Comparison of ENCODE assay signal across 20 cellular contexts in genomic region chr1:112318263-112318662, GRCh38.
"Had no signal": no experiment of that assay in that cellular context is flagged by ENCODE, and none has a peak within 500 bp of the region (broad histone marks: within the 10 kb centered on the region; RNA-seq: fewer than 3 reads in every experiment).

No MANE protein-coding gene starts in this region.

- H3K9me3 Mint-ChIP-seq: activated B cell treated with CpG ODN at 0.5 μM for 24 hours; activated naive CD8-positive, alpha-beta T cell treated with anti-CD3 and anti-CD28 coated beads for 36 hours; brain; dendritic cell treated with granulocyte-macrophage colony-stimulating factor and Interleukin-4, amounts not matched to agents 40 ng/mL and 50 ng/mL, for 4 days; nephron; stimulated activated effector memory CD8-positive, alpha-beta T cell treated with anti-CD3 and anti-CD28 coated beads, Interleukin-12 subunit alpha, Interleukin-12 subunit beta, amount 100 ng/mL, for 72 hours had no signal

- DNase-seq: activated B cell treated with CpG ODN at 0.5 μM for 24 hours; activated CD4-positive, alpha-beta T cell treated with anti-CD3 and anti-CD28 coated beads for 48 hours; activated CD8-positive, alpha-beta memory T cell treated with anti-CD3 and anti-CD28 coated beads, Interleukin-2, amount 50 U/mL, for 48 hours; activated CD8-positive, alpha-beta T cell treated with anti-CD3 and anti-CD28 coated beads, Interleukin-2, amount 10 ng/mL, durations not matched to agents 7 days and 5 days; activated gamma-delta T cell treated with Interleukin-2 at 50 U/mL for 16 hours; activated naive CD8-positive, alpha-beta T cell treated with anti-CD3 and anti-CD28 coated beads for 36 hours; amygdala; effector memory CD4-positive, alpha-beta T cell; left colon; occipital lobe; stimulated activated CD4-positive, alpha-beta T cell treated with anti-CD3 and anti-CD28 coated beads, Interleukin-12 subunit alpha, Interleukin-12 subunit beta, amount 100 ng/mL, for 4 hours; stimulated activated CD4-positive, alpha-beta T cell treated with anti-CD3 and anti-CD28 coated beads, Interleukin-2, amount 100 ng/mL, for 24 hours; substantia nigra; SW 1271; trophoblast cell had no signal

- H3K4me3 Mint-ChIP-seq: activated B cell treated with CpG ODN at 0.5 μM for 24 hours; activated CD8-positive, alpha-beta T cell treated with anti-CD3 and anti-CD28 coated beads, Interleukin-2, amount 10 ng/mL, durations not matched to agents 7 days and 5 days; activated naive CD8-positive, alpha-beta T cell treated with anti-CD3 and anti-CD28 coated beads for 36 hours; dendritic cell treated with granulocyte-macrophage colony-stimulating factor and Interleukin-4, amounts not matched to agents 40 ng/mL and 50 ng/mL, for 4 days; nephron; stimulated activated effector memory CD8-positive, alpha-beta T cell treated with anti-CD3 and anti-CD28 coated beads, Interleukin-12 subunit alpha, Interleukin-12 subunit beta, amount 100 ng/mL, for 72 hours had no signal

- H3K36me3 Mint-ChIP-seq: activated naive CD8-positive, alpha-beta T cell treated with anti-CD3 and anti-CD28 coated beads for 36 hours; brain; stimulated activated effector memory CD8-positive, alpha-beta T cell treated with anti-CD3 and anti-CD28 coated beads, Interleukin-12 subunit alpha, Interleukin-12 subunit beta, amount 100 ng/mL, for 72 hours had no signal

- H3K4me1 Mint-ChIP-seq: activated B cell treated with CpG ODN at 0.5 μM for 24 hours had no signal

- H3K27ac Mint-ChIP-seq: activated B cell treated with CpG ODN at 0.5 μM for 24 hours; activated CD8-positive, alpha-beta T cell treated with anti-CD3 and anti-CD28 coated beads, Interleukin-2, amount 10 ng/mL, durations not matched to agents 7 days and 5 days; activated naive CD8-positive, alpha-beta T cell treated with anti-CD3 and anti-CD28 coated beads for 36 hours; dendritic cell treated with granulocyte-macrophage colony-stimulating factor and Interleukin-4, amounts not matched to agents 40 ng/mL and 50 ng/mL, for 4 days; progenitor cell of endocrine pancreas; stimulated activated effector memory CD8-positive, alpha-beta T cell treated with anti-CD3 and anti-CD28 coated beads, Interleukin-12 subunit alpha, Interleukin-12 subunit beta, amount 100 ng/mL, for 72 hours had no signal

- ATAC-seq: activated CD8-positive, alpha-beta T cell treated with anti-CD3 and anti-CD28 coated beads, Interleukin-2, amount 10 ng/mL, durations not matched to agents 7 days and 5 days; left colon; stimulated activated effector memory CD8-positive, alpha-beta T cell treated with anti-CD3 and anti-CD28 coated beads, Interleukin-12 subunit alpha, Interleukin-12 subunit beta, amount 100 ng/mL, for 72 hours had no signal
